Comparison of ENCODE assay signal across 2 cellular contexts in the genomic region with DNA sequence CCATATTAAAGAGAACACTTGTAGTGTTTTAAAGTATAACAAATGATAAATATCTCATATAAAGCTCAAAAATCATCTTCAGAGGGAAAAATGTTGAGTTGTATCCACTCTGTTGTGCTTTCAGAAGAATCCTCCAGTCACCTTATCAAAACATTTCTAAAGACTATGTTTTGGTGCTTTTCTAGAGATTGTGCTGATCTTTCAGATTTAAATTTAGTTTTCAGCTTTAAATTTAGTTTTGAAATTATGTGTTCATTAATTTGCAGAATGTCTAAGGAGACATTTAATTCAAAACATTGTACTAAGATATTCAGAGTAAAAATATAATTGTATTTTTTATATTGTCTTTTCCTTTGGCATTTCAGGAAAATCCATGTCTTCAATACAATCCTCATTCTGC.
TF ChIP-seq lines count a peak whose summit lies in the region.

No MANE protein-coding gene starts in this region.

TF ChIP-seq in HepG2, 621 proteins besides CTCF, POLR2A, EP300 and RAD21:
- TF ChIP-seq MATR3 (CRISPR knock-in tag; IDR thresholded peaks at IDR 0.05) (no peak), MAFK (conservative IDR thresholded peaks at IDR 0.05 in 1 of 2, IDR thresholded peaks at IDR 0.05 in 1 of 2; ENCODE audit: low read length in 2 of 2) (peak; percentile 51 to 76), MAFF (IDR thresholded peaks at IDR 0.05; ENCODE audit: low read depth, low read length) (peak; percentile 52; the same call in 1 of the 2 replicates)

TF ChIP-seq in IMR-90, 13 proteins besides CTCF, POLR2A, EP300 and RAD21:
- TF ChIP-seq SMC3 (IDR thresholded peaks at IDR 0.05; ENCODE audit: low read depth, low read length) (no peak), RFX5 (IDR thresholded peaks at IDR 0.05; ENCODE audit: low read depth, low read length) (no peak), CHD1 (IDR thresholded peaks at IDR 0.05; ENCODE audit: low read depth, low read length) (no peak), MAZ (IDR thresholded peaks at IDR 0.05; ENCODE audit: borderline replicate concordance, low read depth, low read length) (no peak), MAFK (IDR thresholded peaks at IDR 0.05; ENCODE audit: low read depth, low read length) (0 out of 2 replicates have a peak, but pooled peaks have one; percentile 2), FOS (IDR thresholded peaks at IDR 0.05; ENCODE audit: low read depth, low read length) (no peak), MXI1 (IDR thresholded peaks at IDR 0.05; ENCODE audit: borderline replicate concordance, low read depth, low read length) (no peak)
- TF ChIP-seq, protein P1, sequence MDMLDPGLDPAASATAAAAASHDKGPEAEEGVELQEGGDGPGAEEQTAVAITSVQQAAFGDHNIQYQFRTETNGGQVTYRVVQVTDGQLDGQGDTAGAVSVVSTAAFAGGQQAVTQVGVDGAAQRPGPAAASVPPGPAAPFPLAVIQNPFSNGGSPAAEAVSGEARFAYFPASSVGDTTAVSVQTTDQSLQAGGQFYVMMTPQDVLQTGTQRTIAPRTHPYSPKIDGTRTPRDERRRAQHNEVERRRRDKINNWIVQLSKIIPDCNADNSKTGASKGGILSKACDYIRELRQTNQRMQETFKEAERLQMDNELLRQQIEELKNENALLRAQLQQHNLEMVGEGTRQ (IDR thresholded peaks at IDR 0.05; ENCODE audit: low read depth, low read length), result no peak
